ENCODE assay signal across 1 cellular context in the genomic region with DNA sequence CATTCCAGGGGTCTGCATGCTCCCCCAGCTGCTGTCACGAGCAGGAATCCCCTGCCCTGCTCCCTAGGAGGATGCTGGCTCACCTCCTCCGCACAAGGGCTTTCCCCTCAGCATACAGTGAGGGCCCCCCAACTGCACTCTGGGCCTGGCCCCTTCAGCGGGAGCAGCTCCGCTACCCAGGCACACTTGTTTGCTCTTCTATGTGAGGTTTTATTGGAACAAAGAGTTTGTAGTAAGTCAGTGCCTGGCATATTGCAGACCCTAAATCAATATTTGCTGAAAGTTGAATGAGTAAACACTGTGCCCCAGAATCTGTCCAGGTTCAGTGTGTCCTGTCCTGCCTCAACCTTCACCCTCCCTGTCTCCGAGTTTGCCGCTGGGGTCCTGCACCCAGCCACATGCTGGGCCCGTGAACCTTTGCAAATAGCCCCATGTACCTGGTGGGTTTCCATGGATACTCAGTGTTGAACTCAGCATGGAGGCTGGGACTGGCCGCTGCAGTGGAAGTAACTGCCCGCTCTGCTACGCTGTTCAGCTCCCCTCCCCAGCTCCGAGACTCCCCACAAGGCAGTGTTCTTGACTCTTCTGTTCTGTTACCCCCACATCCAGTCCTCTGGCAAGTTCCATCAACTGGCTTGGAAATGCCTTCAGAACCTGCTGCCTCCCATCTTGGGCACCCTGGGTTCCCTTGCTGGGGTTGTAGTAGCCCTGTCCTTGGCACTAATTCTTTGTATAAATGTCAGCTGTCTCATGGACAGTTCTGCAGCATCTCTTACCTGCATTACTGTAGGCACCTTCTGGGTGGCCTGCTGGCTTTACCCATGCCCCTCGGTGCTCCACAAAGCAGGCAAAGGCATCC.
TF ChIP-seq lines count a peak whose summit lies in the region.

No MANE protein-coding gene starts in this region.

TF ChIP-seq in HepG2, 621 proteins besides CTCF, POLR2A, EP300 and RAD21 (continued from another document and continues in another):
- TF ChIP-seq, protein P1, sequence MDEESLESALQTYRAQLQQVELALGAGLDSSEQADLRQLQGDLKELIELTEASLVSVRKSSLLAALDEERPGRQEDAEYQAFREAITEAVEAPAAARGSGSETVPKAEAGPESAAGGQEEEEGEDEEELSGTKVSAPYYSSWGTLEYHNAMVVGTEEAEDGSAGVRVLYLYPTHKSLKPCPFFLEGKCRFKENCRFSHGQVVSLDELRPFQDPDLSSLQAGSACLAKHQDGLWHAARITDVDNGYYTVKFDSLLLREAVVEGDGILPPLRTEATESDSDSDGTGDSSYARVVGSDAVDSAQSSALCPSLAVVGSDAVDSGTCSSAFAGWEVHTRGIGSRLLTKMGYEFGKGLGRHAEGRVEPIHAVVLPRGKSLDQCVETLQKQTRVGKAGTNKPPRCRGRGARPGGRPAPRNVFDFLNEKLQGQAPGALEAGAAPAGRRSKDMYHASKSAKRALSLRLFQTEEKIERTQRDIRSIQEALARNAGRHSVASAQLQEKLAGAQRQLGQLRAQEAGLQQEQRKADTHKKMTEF (CRISPR knock-in tag; IDR thresholded peaks at IDR 0.05), result peak; percentile 94
- no peak for TF ChIP-seq REXO4 (CRISPR knock-in tag; IDR thresholded peaks at IDR 0.05; ENCODE audit: borderline replicate concordance)
- TF ChIP-seq ZNF101 (CRISPR knock-in tag; IDR thresholded peaks at IDR 0.05; ENCODE audit: borderline replicate concordance, low read depth), result no peak
- TF ChIP-seq ZNF331 (CRISPR knock-in tag; IDR thresholded peaks at IDR 0.05), result peak; percentile 88; the same call in 1 of the 2 replicates
- peak; percentile 91 for TF ChIP-seq HOXA5 (CRISPR knock-in tag; IDR thresholded peaks at IDR 0.05)
- TF ChIP-seq POGZ (CRISPR knock-in tag; IDR thresholded peaks at IDR 0.05), result peak; percentile 82
- 0 out of 2 replicates have a peak, but pooled peaks have one; percentile 16 for TF ChIP-seq ATF7-NPFF (CRISPR knock-in tag; IDR thresholded peaks at IDR 0.05; ENCODE audit: low read depth)
- no peak for TF ChIP-seq ZNF546 (CRISPR knock-in tag; conservative IDR thresholded peaks at IDR 0.05)
- peak; percentile 77; the same call in 1 of the 2 replicates for TF ChIP-seq ZNF792 (CRISPR knock-in tag; IDR thresholded peaks at IDR 0.05)
- TF ChIP-seq ZNF124 (CRISPR knock-in tag; IDR thresholded peaks at IDR 0.05), result peak; percentile 67; the same call in 1 of the 2 replicates
- TF ChIP-seq HES4 (CRISPR knock-in tag; IDR thresholded peaks at IDR 0.05; ENCODE audit: borderline replicate concordance), result peak; percentile 62; the same call in 1 of the 2 replicates
- TF ChIP-seq NCOA2 (CRISPR knock-in tag; IDR thresholded peaks at IDR 0.05), result peak; percentile 87
- TF ChIP-seq ZNF441 (CRISPR knock-in tag; IDR thresholded peaks at IDR 0.05; ENCODE audit: borderline replicate concordance), result no peak
- TF ChIP-seq, protein P2, sequence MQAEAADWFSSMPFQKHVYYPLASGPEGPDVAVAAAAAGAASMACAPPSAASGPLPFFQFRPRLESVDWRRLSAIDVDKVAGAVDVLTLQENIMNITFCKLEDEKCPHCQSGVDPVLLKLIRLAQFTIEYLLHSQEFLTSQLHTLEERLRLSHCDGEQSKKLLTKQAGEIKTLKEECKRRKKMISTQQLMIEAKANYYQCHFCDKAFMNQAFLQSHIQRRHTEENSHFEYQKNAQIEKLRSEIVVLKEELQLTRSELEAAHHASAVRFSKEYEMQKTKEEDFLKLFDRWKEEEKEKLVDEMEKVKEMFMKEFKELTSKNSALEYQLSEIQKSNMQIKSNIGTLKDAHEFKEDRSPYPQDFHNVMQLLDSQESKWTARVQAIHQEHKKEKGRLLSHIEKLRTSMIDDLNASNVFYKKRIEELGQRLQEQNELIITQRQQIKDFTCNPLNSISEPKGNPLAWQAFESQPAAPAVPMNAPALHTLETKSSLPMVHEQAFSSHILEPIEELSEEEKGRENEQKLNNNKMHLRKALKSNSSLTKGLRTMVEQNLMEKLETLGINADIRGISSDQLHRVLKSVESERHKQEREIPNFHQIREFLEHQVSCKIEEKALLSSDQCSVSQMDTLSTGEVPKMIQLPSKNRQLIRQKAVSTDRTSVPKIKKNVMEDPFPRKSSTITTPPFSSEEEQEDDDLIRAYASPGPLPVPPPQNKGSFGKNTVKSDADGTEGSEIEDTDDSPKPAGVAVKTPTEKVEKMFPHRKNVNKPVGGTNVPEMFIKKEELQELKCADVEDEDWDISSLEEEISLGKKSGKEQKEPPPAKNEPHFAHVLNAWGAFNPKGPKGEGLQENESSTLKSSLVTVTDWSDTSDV (CRISPR knock-in tag; IDR thresholded peaks at IDR 0.05), result 0 out of 2 replicates have a peak, but pooled peaks have one; percentile 46
- TF ChIP-seq ERF (CRISPR knock-in tag; IDR thresholded peaks at IDR 0.05), result peak; percentile 88; the same call in 1 of the 2 replicates
- TF ChIP-seq TCF7 (IDR thresholded peaks at IDR 0.05; ENCODE audit: low read depth), result peak; percentile 65
- peak; percentile 12; the same call in 1 of the 2 replicates for TF ChIP-seq RFX5 (IDR thresholded peaks at IDR 0.05; ENCODE audit: low read depth, low read length)
- TF ChIP-seq, protein P3, sequence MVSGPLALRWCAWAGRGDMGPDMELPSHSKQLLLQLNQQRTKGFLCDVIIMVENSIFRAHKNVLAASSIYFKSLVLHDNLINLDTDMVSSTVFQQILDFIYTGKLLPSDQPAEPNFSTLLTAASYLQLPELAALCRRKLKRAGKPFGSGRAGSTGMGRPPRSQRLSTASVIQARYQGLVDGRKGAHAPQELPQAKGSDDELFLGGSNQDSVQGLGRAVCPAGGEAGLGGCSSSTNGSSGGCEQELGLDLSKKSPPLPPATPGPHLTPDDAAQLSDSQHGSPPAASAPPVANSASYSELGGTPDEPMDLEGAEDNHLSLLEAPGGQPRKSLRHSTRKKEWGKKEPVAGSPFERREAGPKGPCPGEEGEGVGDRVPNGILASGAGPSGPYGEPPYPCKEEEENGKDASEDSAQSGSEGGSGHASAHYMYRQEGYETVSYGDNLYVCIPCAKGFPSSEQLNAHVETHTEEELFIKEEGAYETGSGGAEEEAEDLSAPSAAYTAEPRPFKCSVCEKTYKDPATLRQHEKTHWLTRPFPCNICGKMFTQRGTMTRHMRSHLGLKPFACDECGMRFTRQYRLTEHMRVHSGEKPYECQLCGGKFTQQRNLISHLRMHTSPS (CRISPR knock-in tag; IDR thresholded peaks at IDR 0.05; ENCODE audit: low read depth), result peak; percentile 100
- TF ChIP-seq ZNF260 (CRISPR knock-in tag; IDR thresholded peaks at IDR 0.05; ENCODE audit: borderline replicate concordance, low read depth), result no peak
- peak; percentile 64; the same call in 1 of the 2 replicates for TF ChIP-seq SPEN (CRISPR knock-in tag; IDR thresholded peaks at IDR 0.05; ENCODE audit: low read depth)
- TF ChIP-seq ZNF674 (CRISPR knock-in tag; IDR thresholded peaks at IDR 0.05; ENCODE audit: low read depth), result no peak
- peak; percentile 62; the same call in 1 of the 2 replicates for TF ChIP-seq ZNF460 (CRISPR knock-in tag; IDR thresholded peaks at IDR 0.05; ENCODE audit: borderline replicate concordance)
- TF ChIP-seq, protein P4, sequence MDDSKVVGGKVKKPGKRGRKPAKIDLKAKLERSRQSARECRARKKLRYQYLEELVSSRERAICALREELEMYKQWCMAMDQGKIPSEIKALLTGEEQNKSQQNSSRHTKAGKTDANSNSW (CRISPR knock-in tag; IDR thresholded peaks at IDR 0.05; ENCODE audit: borderline replicate concordance), result no peak
- TF ChIP-seq FOXP1 (IDR thresholded peaks at IDR 0.05), result 0 out of 2 replicates have a peak, but pooled peaks have one; percentile 30
- TF ChIP-seq FOXP1 (CRISPR knock-in tag; IDR thresholded peaks at IDR 0.05), result peak; percentile 84
- 0 out of 2 replicates have a peak, but pooled peaks have one; percentile 46 for TF ChIP-seq SIX4 (CRISPR knock-in tag; IDR thresholded peaks at IDR 0.05)
- no peak for TF ChIP-seq ZIK1 (CRISPR knock-in tag; IDR thresholded peaks at IDR 0.05; ENCODE audit: borderline replicate concordance, low read depth)
- no peak for TF ChIP-seq PRPF4 (IDR thresholded peaks at IDR 0.05; ENCODE audit: low read depth, low read length, poor library complexity, severe bottlenecking)
- TF ChIP-seq, protein P5, sequence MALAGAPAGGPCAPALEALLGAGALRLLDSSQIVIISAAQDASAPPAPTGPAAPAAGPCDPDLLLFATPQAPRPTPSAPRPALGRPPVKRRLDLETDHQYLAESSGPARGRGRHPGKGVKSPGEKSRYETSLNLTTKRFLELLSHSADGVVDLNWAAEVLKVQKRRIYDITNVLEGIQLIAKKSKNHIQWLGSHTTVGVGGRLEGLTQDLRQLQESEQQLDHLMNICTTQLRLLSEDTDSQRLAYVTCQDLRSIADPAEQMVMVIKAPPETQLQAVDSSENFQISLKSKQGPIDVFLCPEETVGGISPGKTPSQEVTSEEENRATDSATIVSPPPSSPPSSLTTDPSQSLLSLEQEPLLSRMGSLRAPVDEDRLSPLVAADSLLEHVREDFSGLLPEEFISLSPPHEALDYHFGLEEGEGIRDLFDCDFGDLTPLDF (CRISPR knock-in tag; IDR thresholded peaks at IDR 0.05), result no peak
- peak; percentile 55; the same call in 1 of the 3 replicates for TF ChIP-seq MXI1 (IDR thresholded peaks at IDR 0.05; ENCODE audit: borderline replicate concordance, low read depth, low read length)
- TF ChIP-seq, protein P6, sequence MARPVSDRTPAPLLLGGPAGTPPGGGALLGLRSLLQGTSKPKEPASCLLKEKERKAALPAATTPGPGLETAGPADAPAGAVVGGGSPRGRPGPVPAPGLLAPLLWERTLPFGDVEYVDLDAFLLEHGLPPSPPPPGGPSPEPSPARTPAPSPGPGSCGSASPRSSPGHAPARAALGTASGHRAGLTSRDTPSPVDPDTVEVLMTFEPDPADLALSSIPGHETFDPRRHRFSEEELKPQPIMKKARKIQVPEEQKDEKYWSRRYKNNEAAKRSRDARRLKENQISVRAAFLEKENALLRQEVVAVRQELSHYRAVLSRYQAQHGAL (CRISPR knock-in tag; IDR thresholded peaks at IDR 0.05; ENCODE audit: not compliant biosample characterization), result no peak
- TF ChIP-seq, protein P7, sequence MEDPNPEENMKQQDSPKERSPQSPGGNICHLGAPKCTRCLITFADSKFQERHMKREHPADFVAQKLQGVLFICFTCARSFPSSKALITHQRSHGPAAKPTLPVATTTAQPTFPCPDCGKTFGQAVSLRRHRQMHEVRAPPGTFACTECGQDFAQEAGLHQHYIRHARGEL (CRISPR knock-in tag; IDR thresholded peaks at IDR 0.05), result 0 out of 2 replicates have a peak, but pooled peaks have one; percentile 41
- peak; percentile 58; the same call in 1 of the 2 replicates for TF ChIP-seq ZNF598 (CRISPR knock-in tag; IDR thresholded peaks at IDR 0.05; ENCODE audit: borderline replicate concordance)
- no peak; the same call in 1 of the 2 replicates for TF ChIP-seq FOXK1 (CRISPR knock-in tag; IDR thresholded peaks at IDR 0.05; ENCODE audit: borderline replicate concordance, low read depth)
- no peak; the same call in 1 of the 2 replicates for TF ChIP-seq ZNF768 (CRISPR knock-in tag; IDR thresholded peaks at IDR 0.05)
- TF ChIP-seq MAFG (CRISPR knock-in tag; IDR thresholded peaks at IDR 0.05), result no peak
- TF ChIP-seq, protein P8, sequence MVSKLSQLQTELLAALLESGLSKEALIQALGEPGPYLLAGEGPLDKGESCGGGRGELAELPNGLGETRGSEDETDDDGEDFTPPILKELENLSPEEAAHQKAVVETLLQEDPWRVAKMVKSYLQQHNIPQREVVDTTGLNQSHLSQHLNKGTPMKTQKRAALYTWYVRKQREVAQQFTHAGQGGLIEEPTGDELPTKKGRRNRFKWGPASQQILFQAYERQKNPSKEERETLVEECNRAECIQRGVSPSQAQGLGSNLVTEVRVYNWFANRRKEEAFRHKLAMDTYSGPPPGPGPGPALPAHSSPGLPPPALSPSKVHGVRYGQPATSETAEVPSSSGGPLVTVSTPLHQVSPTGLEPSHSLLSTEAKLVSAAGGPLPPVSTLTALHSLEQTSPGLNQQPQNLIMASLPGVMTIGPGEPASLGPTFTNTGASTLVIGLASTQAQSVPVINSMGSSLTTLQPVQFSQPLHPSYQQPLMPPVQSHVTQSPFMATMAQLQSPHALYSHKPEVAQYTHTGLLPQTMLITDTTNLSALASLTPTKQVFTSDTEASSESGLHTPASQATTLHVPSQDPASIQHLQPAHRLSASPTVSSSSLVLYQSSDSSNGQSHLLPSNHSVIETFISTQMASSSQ (IDR thresholded peaks at IDR 0.05; ENCODE audit: low read depth), result peak; percentile 71
- TF ChIP-seq, protein P8 (CRISPR knock-in tag; IDR thresholded peaks at IDR 0.05; ENCODE audit: borderline replicate concordance), result peak; percentile 67; the same call in 1 of the 2 replicates
- peak; percentile 72; the same call in 1 of the 2 replicates for TF ChIP-seq ZC3H13 (CRISPR knock-in tag; IDR thresholded peaks at IDR 0.05)
- TF ChIP-seq, protein P9, sequence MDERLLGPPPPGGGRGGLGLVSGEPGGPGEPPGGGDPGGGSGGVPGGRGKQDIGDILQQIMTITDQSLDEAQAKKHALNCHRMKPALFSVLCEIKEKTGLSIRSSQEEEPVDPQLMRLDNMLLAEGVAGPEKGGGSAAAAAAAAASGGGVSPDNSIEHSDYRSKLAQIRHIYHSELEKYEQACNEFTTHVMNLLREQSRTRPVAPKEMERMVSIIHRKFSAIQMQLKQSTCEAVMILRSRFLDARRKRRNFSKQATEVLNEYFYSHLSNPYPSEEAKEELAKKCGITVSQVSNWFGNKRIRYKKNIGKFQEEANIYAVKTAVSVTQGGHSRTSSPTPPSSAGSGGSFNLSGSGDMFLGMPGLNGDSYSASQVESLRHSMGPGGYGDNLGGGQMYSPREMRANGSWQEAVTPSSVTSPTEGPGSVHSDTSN (CRISPR knock-in tag; IDR thresholded peaks at IDR 0.05), result no peak
- TF ChIP-seq TCF7L2 (IDR thresholded peaks at IDR 0.05; ENCODE audit: low read depth, low read length), result no peak
- TF ChIP-seq ZNF3 (CRISPR knock-in tag; IDR thresholded peaks at IDR 0.05), result no peak
- 0 out of 2 replicates have a peak, but pooled peaks have one; percentile 62 for TF ChIP-seq NCOA1 (CRISPR knock-in tag; IDR thresholded peaks at IDR 0.05)
